In genomic region chr10:61588770-61589211, GRCh38 we compare ENCODE assay signal across 1 cellular context.
A peak's percentile ranks its signal among the peaks of the same experiment; 100 is the strongest.
TF ChIP-seq lines count a peak whose summit lies in the region.

No MANE protein-coding gene starts in this region.

TF ChIP-seq in HEK293, 187 proteins besides CTCF, POLR2A, EP300 and RAD21 (continued from another document):
- TF ChIP-seq ZBTB48 (tag by site-specific recombination; IDR thresholded peaks at IDR 0.05): no peak
- TF ChIP-seq ZBTB21 (tag by site-specific recombination; IDR thresholded peaks at IDR 0.05): peak; percentile 82
- TF ChIP-seq INSM2 (tag by site-specific recombination; IDR thresholded peaks at IDR 0.05): peak; percentile 73; the same call in 1 of the 2 replicates
- TF ChIP-seq, protein P1, sequence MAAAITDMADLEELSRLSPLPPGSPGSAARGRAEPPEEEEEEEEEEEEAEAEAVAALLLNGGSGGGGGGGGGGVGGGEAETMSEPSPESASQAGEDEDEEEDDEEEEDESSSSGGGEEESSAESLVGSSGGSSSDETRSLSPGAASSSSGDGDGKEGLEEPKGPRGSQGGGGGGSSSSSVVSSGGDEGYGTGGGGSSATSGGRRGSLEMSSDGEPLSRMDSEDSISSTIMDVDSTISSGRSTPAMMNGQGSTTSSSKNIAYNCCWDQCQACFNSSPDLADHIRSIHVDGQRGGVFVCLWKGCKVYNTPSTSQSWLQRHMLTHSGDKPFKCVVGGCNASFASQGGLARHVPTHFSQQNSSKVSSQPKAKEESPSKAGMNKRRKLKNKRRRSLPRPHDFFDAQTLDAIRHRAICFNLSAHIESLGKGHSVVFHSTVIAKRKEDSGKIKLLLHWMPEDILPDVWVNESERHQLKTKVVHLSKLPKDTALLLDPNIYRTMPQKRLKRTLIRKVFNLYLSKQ (tag by site-specific recombination; IDR thresholded peaks at IDR 0.05; ENCODE audit: borderline replicate concordance): no peak
- no peak for TF ChIP-seq ZNF214 (tag by site-specific recombination; IDR thresholded peaks at IDR 0.05; ENCODE audit: borderline replicate concordance)
- no peak for TF ChIP-seq ZNF302 (tag by site-specific recombination; IDR thresholded peaks at IDR 0.05; ENCODE audit: low read depth)
- TF ChIP-seq ZNF560 (tag by site-specific recombination; IDR thresholded peaks at IDR 0.05; ENCODE audit: borderline replicate concordance): no peak
- TF ChIP-seq ZBTB10 (tag by site-specific recombination; IDR thresholded peaks at IDR 0.05): no peak
- peak; percentile 85 for TF ChIP-seq ZNF629 (tag by site-specific recombination; IDR thresholded peaks at IDR 0.05)
- TF ChIP-seq ZFP37 (tag by site-specific recombination; IDR thresholded peaks at IDR 0.05): peak; percentile 42; the same call in 1 of the 2 replicates
- TF ChIP-seq ZNF530 (tag by site-specific recombination; IDR thresholded peaks at IDR 0.05; ENCODE audit: low read depth): no peak
- no peak for TF ChIP-seq ZNF501 (tag by site-specific recombination; IDR thresholded peaks at IDR 0.05)
- no peak for TF ChIP-seq ZSCAN23 (tag by site-specific recombination; IDR thresholded peaks at IDR 0.05)
- no peak for TF ChIP-seq SCRT1 (tag by site-specific recombination; IDR thresholded peaks at IDR 0.05; ENCODE audit: borderline replicate concordance)
- TF ChIP-seq MZF1 (tag by site-specific recombination; IDR thresholded peaks at IDR 0.05; ENCODE audit: borderline replicate concordance): no peak
- TF ChIP-seq, protein P2, sequence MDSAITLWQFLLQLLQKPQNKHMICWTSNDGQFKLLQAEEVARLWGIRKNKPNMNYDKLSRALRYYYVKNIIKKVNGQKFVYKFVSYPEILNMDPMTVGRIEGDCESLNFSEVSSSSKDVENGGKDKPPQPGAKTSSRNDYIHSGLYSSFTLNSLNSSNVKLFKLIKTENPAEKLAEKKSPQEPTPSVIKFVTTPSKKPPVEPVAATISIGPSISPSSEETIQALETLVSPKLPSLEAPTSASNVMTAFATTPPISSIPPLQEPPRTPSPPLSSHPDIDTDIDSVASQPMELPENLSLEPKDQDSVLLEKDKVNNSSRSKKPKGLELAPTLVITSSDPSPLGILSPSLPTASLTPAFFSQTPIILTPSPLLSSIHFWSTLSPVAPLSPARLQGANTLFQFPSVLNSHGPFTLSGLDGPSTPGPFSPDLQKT (IDR thresholded peaks at IDR 0.05; ENCODE audit: borderline replicate concordance, low read depth, low read length): no peak
- no peak for TF ChIP-seq ZNF791 (tag by site-specific recombination; IDR thresholded peaks at IDR 0.05)
- TF ChIP-seq ZNF596 (tag by site-specific recombination; IDR thresholded peaks at IDR 0.05): no peak
- peak; percentile 55 for TF ChIP-seq ZNF366 (tag by site-specific recombination; conservative IDR thresholded peaks at IDR 0.05)
- no peak for TF ChIP-seq ZNF623 (tag by site-specific recombination; IDR thresholded peaks at IDR 0.05)
- TF ChIP-seq ZNF701 (tag by site-specific recombination; IDR thresholded peaks at IDR 0.05): no peak
- no peak for TF ChIP-seq ZNF223 (tag by site-specific recombination; IDR thresholded peaks at IDR 0.05)
- no peak for TF ChIP-seq ZNF600 (tag by site-specific recombination; IDR thresholded peaks at IDR 0.05)
- peak; percentile 47; the same call in 1 of the 2 replicates for TF ChIP-seq OSR2 (tag by site-specific recombination; IDR thresholded peaks at IDR 0.05)
- no peak for TF ChIP-seq SALL2 (tag by site-specific recombination; IDR thresholded peaks at IDR 0.05; ENCODE audit: borderline replicate concordance)
- no peak for TF ChIP-seq ZNF404 (tag by site-specific recombination; IDR thresholded peaks at IDR 0.05)
- TF ChIP-seq MEIS1 (CRISPR knock-in tag; IDR thresholded peaks at IDR 0.05; ENCODE audit: borderline replicate concordance): peak; percentile 70; the same call in 1 of the 2 replicates
